1 cellular context compared by ENCODE assay signal in genomic region chr14:23551266-23552028, GRCh38.
A peak's percentile ranks its signal among the peaks of the same experiment; 100 is the strongest.
TF ChIP-seq lines count a peak whose summit lies in the region.

Gene ZFHX2, minus strand, starts transcription at chr14:23551765. Its CDS starts 16,440 bp downstream, at chr14:23535325.

TF ChIP-seq in K562, 482 proteins besides CTCF, POLR2A, EP300 and RAD21 (continued from another document and continues in another):
- no peak for TF ChIP-seq ZNF280B (CRISPR knock-in tag; IDR thresholded peaks at IDR 0.05)
- no peak for TF ChIP-seq ZNF512 (tag; IDR thresholded peaks at IDR 0.05)
- TF ChIP-seq SMARCB1 (IDR thresholded peaks at IDR 0.05; ENCODE audit: insufficient read length, low read depth), result no peak
- peak; percentile 97 for TF ChIP-seq ZNF263 (CRISPR knock-in tag; IDR thresholded peaks at IDR 0.05; ENCODE audit: borderline replicate concordance)
- no peak for TF ChIP-seq CTBP1 (IDR thresholded peaks at IDR 0.05; ENCODE audit: borderline replicate concordance)
- no peak for TF ChIP-seq ZKSCAN8 (CRISPR knock-in tag; IDR thresholded peaks at IDR 0.05)
- TF ChIP-seq RBFOX2 (IDR thresholded peaks at IDR 0.05; ENCODE audit: low read depth, low read length), result peak; percentile 62
- no peak for TF ChIP-seq UBTF (IDR thresholded peaks at IDR 0.05; ENCODE audit: borderline replicate concordance in 1 of 2, low read depth in 2 of 2, low read length in 2 of 2)
- no peak for TF ChIP-seq BCLAF1 (IDR thresholded peaks at IDR 0.05; ENCODE audit: borderline replicate concordance in 1 of 2, control insufficient read depth in 1 of 2, low read depth in 2 of 2, low read length in 1 of 2)
- TF ChIP-seq COPS2 (conservative IDR thresholded peaks at IDR 0.05), result no peak
- no peak for TF ChIP-seq RREB1 (CRISPR knock-in tag; IDR thresholded peaks at IDR 0.05)
- no peak for TF ChIP-seq ZNF77 (CRISPR knock-in tag; IDR thresholded peaks at IDR 0.05)
- no peak for TF ChIP-seq ZBTB1 (CRISPR knock-in tag; IDR thresholded peaks at IDR 0.05; ENCODE audit: borderline replicate concordance, low read depth)
- TF ChIP-seq ZBED1 (IDR thresholded peaks at IDR 0.05), result no peak
- TF ChIP-seq HEY1 (CRISPR knock-in tag; IDR thresholded peaks at IDR 0.05; ENCODE audit: borderline replicate concordance), result no peak
- TF ChIP-seq PATZ1 (CRISPR knock-in tag; IDR thresholded peaks at IDR 0.05; ENCODE audit: borderline replicate concordance), result no peak
- TF ChIP-seq BRD9 (IDR thresholded peaks at IDR 0.05; ENCODE audit: low read depth, partially characterized antibody), result no peak
- no peak for TF ChIP-seq ZBTB17 (CRISPR knock-in tag; IDR thresholded peaks at IDR 0.05)
- TF ChIP-seq SIRT6 (IDR thresholded peaks at IDR 0.05; ENCODE audit: low read depth, low read length), result no peak
- TF ChIP-seq CBFA2T2 (conservative IDR thresholded peaks at IDR 0.05), result no peak
- TF ChIP-seq RB1 (IDR thresholded peaks at IDR 0.05; ENCODE audit: low read depth), result no peak
- no peak for TF ChIP-seq STAG1 (CRISPR knock-in tag; IDR thresholded peaks at IDR 0.05; ENCODE audit: borderline replicate concordance)
- TF ChIP-seq NEUROD1 (IDR thresholded peaks at IDR 0.05; ENCODE audit: borderline replicate concordance, low read depth, low read length, partially characterized antibody), result no peak
- TF ChIP-seq ZMIZ1 (IDR thresholded peaks at IDR 0.05; ENCODE audit: low read depth in 2 of 2, low read length in 2 of 2), result no peak
- peak; percentile 35; the same call in 1 of the 2 replicates for TF ChIP-seq ZBTB7A (IDR thresholded peaks at IDR 0.05; ENCODE audit: borderline replicate concordance, control insufficient read depth, low read depth, low read length)
- no peak for TF ChIP-seq SAFB (IDR thresholded peaks at IDR 0.05; ENCODE audit: borderline replicate concordance, low read depth, low read length)
- no peak for TF ChIP-seq BCOR (IDR thresholded peaks at IDR 0.05)
- TF ChIP-seq ZNF12 (CRISPR knock-in tag; IDR thresholded peaks at IDR 0.05), result no peak
- no peak for TF ChIP-seq RCOR1 (IDR thresholded peaks at IDR 0.05; ENCODE audit: borderline replicate concordance in 1 of 2, low read depth in 2 of 2, low read length in 2 of 2)
- no peak for TF ChIP-seq RBM17 (IDR thresholded peaks at IDR 0.05; ENCODE audit: borderline replicate concordance, low read depth, low read length)
- no peak for TF ChIP-seq ETS2 (tag; IDR thresholded peaks at IDR 0.05; ENCODE audit: borderline replicate concordance, poor library complexity, severe bottlenecking)
- TF ChIP-seq ARID3B (CRISPR knock-in tag; IDR thresholded peaks at IDR 0.05; ENCODE audit: borderline replicate concordance), result no peak
- no peak for TF ChIP-seq MTA2 (IDR thresholded peaks at IDR 0.05; ENCODE audit: low read depth)
- peak; percentile 50 for TF ChIP-seq PCBP1 (IDR thresholded peaks at IDR 0.05; ENCODE audit: low read depth, low read length, poor library complexity, severe bottlenecking)
- no peak for TF ChIP-seq TCF7 (IDR thresholded peaks at IDR 0.05; ENCODE audit: borderline replicate concordance)
- TF ChIP-seq SIX5 (IDR thresholded peaks at IDR 0.05; ENCODE audit: borderline replicate concordance in 1 of 2, insufficient read depth in 1 of 2, low read depth in 1 of 2, low read length in 2 of 2), result peak; percentile 22 to 46; a peak in 2 of 4 replicates
